18 cellular contexts compared by ENCODE assay signal in genomic region chr3:62493116-62493801, GRCh38.
A peak's percentile ranks its signal among the peaks of the same experiment; 100 is the strongest.
DNase-seq lines count a peak whose midpoint lies in the region; ATAC-seq and TF ChIP-seq lines count a peak whose summit lies in the region.
"Had no signal": no experiment of that assay in that cellular context is flagged by ENCODE, and none has a peak within 500 bp of the region (broad histone marks: within the 10 kb centered on the region; RNA-seq: fewer than 3 reads in every experiment).

No MANE protein-coding gene starts in this region.

- H3F3A ChIP-seq in GM23248 (ENCODE audit: insufficient read depth) (no peaks in the 10 kb centered on the region), SU-DHL-6 (ENCODE audit: insufficient read depth) (no peaks in the 10 kb centered on the region)

- H3K9me2 ChIP-seq in GM23248 (ENCODE audit: insufficient read depth) (no peaks in the 10 kb centered on the region), SU-DHL-6 (replicated peaks; ENCODE audit: insufficient read depth, low read length) (no peaks in the 10 kb centered on the region)

- H3K79me2 ChIP-seq in GM23248 (ENCODE audit: insufficient read depth) (no peaks in the 10 kb centered on the region), SU-DHL-6 (ENCODE audit: insufficient read depth, low read length) (no peaks in the 10 kb centered on the region)

- no peak overlapping the region for H3K27ac ChIP-seq in GM23248
- no peak overlapping the region for H3K27ac ChIP-seq in SU-DHL-6 (ENCODE audit: low read depth, low read length)
- H3K27ac ChIP-seq: SK-N-MC had no signal

- H3K4me1 Mint-ChIP-seq in glutamatergic neuron (ENCODE audit: low read depth, unreplicated experiment), result peaks cover 4% of the 10 kb centered on the region
- H3K4me1 Mint-ChIP-seq: CD8-positive, alpha-beta memory T cell had no signal

- DNase-seq in AG10803 (ENCODE audit: low read depth), result no peak
- DNase-seq in GM23248, result peak; percentile 3
- no peak for DNase-seq in glutamatergic neuron
- no peak for DNase-seq in activated naive CD4-positive, alpha-beta T cell treated with anti-CD3 and anti-CD28 coated beads, Interleukin-2, amount 50 U/mL, for 72 hours (ENCODE audit: low spot score in 2 of 2)
- DNase-seq in NCI-H1092 (lab: John Stamatoyannopoulos, UW), result no peak
- DNase-seq: activated CD4-positive, CD25-positive, alpha-beta regulatory T cell; activated T-cell treated with anti-CD3 and anti-CD28 coated beads, Interleukin-2, amount 50 U/mL, for 1 hour; amygdala; CD8-positive, alpha-beta memory T cell; hypothalamus; mesenchymal stem cell; NCI-H1105; stimulated activated CD4-positive, alpha-beta T cell treated with anti-CD3 and anti-CD28 coated beads, Interleukin-2, amount 100 ng/mL, for 48 hours; stimulated activated naive CD4-positive, alpha-beta T cell treated with Interleukin-2 at 50 U/mL for 16 hours had no signal

- ATAC-seq in GM18517 (IDR thresholded peaks at IDR 0.05; ENCODE audit: unreplicated experiment) (no peak), HG03045 (IDR thresholded peaks at IDR 0.05; ENCODE audit: unreplicated experiment) (no peak)
- no peak for ATAC-seq in activated naive CD4-positive, alpha-beta T cell treated with anti-CD3 and anti-CD28 coated beads, Interleukin-2, amount 50 U/mL, for 72 hours

- H3K9ac ChIP-seq in GM23248 (no peak overlapping the region), SU-DHL-6 (ENCODE audit: low read length) (no peak overlapping the region)

- H3K4me3 ChIP-seq in AG10803 (ENCODE audit: low read length), result no peak overlapping the region
- no peak overlapping the region for H3K4me3 ChIP-seq in GM23248
- H3K4me3 ChIP-seq in SU-DHL-6 (ENCODE audit: insufficient read depth, low read length, poor library complexity, severe bottlenecking), result no peak overlapping the region
- H3K4me3 ChIP-seq: SK-N-MC had no signal

- H3K27me3 Mint-ChIP-seq in glutamatergic neuron (ENCODE audit: unreplicated experiment), result no peaks in the 10 kb centered on the region
- H3K27me3 Mint-ChIP-seq: CD8-positive, alpha-beta memory T cell had no signal

- H3K9me3 ChIP-seq in GM23248 (ENCODE audit: low read depth), result no peaks in the 10 kb centered on the region
- H3K9me3 ChIP-seq in SU-DHL-6 (ENCODE audit: insufficient read depth, low read length), result no peaks in the 10 kb centered on the region

- TF ChIP-seq CTCF in AG10803 (conservative IDR thresholded peaks at IDR 0.05; ENCODE audit: low read length) (peak; percentile 35), SU-DHL-6 (IDR thresholded peaks at IDR 0.05; ENCODE audit: insufficient read depth, low read length, poor library complexity, severe bottlenecking) (peak; percentile 45), glutamatergic neuron (IDR thresholded peaks at IDR 0.05; ENCODE audit: partially characterized antibody, unreplicated experiment) (peak; percentile 47)

- H4K20me1 ChIP-seq in GM23248 (ENCODE audit: insufficient read depth) (no peaks in the 10 kb centered on the region), SU-DHL-6 (ENCODE audit: low read depth, low read length) (no peaks in the 10 kb centered on the region)

- in situ Hi-C loops in GM23248 (cut with MboI), result no loop called here

- H3K27me3 ChIP-seq in GM23248 (replicated peaks; ENCODE audit: insufficient read depth) (no peaks in the 10 kb centered on the region), SU-DHL-6 (ENCODE audit: low read length) (no peaks in the 10 kb centered on the region)

- no peak overlapping the region for H3K4me3 Mint-ChIP-seq in glutamatergic neuron (ENCODE audit: unreplicated experiment)
- H3K4me3 Mint-ChIP-seq: CD8-positive, alpha-beta memory T cell had no signal

- H3K4me1 ChIP-seq in GM23248 (ENCODE audit: insufficient read depth), result no peaks in the 10 kb centered on the region

- no peak overlapping the region for H2AFZ ChIP-seq in GM23248
- no peak overlapping the region for H2AFZ ChIP-seq in SU-DHL-6 (ENCODE audit: low read depth, low read length, severe bottlenecking)

- no peaks in the 10 kb centered on the region for H3K9me3 Mint-ChIP-seq in glutamatergic neuron (ENCODE audit: unreplicated experiment)
- H3K9me3 Mint-ChIP-seq in activated naive CD4-positive, alpha-beta T cell treated with anti-CD3 and anti-CD28 coated beads, Interleukin-2, amount 50 U/mL, for 72 hours, result no peaks in the 10 kb centered on the region

- no peaks in the 10 kb centered on the region for H3K36me3 Mint-ChIP-seq in glutamatergic neuron (ENCODE audit: unreplicated experiment)
- no peaks in the 10 kb centered on the region for H3K36me3 Mint-ChIP-seq in activated naive CD4-positive, alpha-beta T cell treated with anti-CD3 and anti-CD28 coated beads, Interleukin-2, amount 50 U/mL, for 72 hours
- H3K36me3 Mint-ChIP-seq: CD8-positive, alpha-beta memory T cell had no signal

- 44 to 50% methylated on average over 4 of the region's 4 CpGs for WGBS in GM23248 (ENCODE audit: low coverage in 1 of 2, low lambda C conversion rate in 2 of 2, missing lambda C conversion rate in 2 of 2), 2 experiments

- H3K36me3 ChIP-seq in GM23248 (ENCODE audit: low read depth), result no peaks in the 10 kb centered on the region
- H3K36me3 ChIP-seq in SU-DHL-6 (ENCODE audit: low read length), result no peaks in the 10 kb centered on the region

- H3K4me2 ChIP-seq in GM23248 (ENCODE audit: unreplicated experiment), result no peak overlapping the region
- H3K4me2 ChIP-seq in SU-DHL-6 (ENCODE audit: low read depth, low read length, poor library complexity, severe bottlenecking), result no peak overlapping the region

- no peak overlapping the region for H3K27ac Mint-ChIP-seq in glutamatergic neuron (ENCODE audit: unreplicated experiment)
- H3K27ac Mint-ChIP-seq in activated naive CD4-positive, alpha-beta T cell treated with anti-CD3 and anti-CD28 coated beads, Interleukin-2, amount 50 U/mL, for 72 hours, result no peak overlapping the region
- H3K27ac Mint-ChIP-seq: CD8-positive, alpha-beta memory T cell had no signal
